In genomic region chr12:94615284-94616216, GRCh38 we compare ENCODE assay signal across 8 cellular contexts. TPM values are rescaled to one million over a fixed set of nuclear protein-coding genes. Genes with fewer than 3 reads are reported as not detected.
A peak's percentile ranks its signal among the peaks of the same experiment; 100 is the strongest.
DNase-seq lines count a peak whose midpoint lies in the region; ATAC-seq, FAIRE-seq and TF ChIP-seq lines count a peak whose summit lies in the region.

No MANE protein-coding gene starts in this region.

- no peaks in the 10 kb centered on the region for H3K79me2 ChIP-seq in astrocyte (ENCODE audit: insufficient read depth, low read length)

- no peak for TF ChIP-seq CTCF in astrocyte (IDR thresholded peaks at IDR 0.05; ENCODE audit: insufficient read depth, low read depth, low read length)
- no peak for TF ChIP-seq CTCF in gastrocnemius medialis (IDR thresholded peaks at IDR 0.05 in 4 of 5, conservative IDR thresholded peaks at IDR 0.05 in 1 of 5)

- H4K20me1 ChIP-seq in astrocyte (ENCODE audit: insufficient read depth, low read length) = no peaks in the 10 kb centered on the region

- H3K27me3 ChIP-seq in astrocyte (ENCODE audit: insufficient read depth, low read length) = no peaks in the 10 kb centered on the region
- no peaks in the 10 kb centered on the region for H3K27me3 ChIP-seq in right cardiac atrium (ENCODE audit: control insufficient read depth, insufficient read depth)
- no peaks in the 10 kb centered on the region for H3K27me3 ChIP-seq in gastrocnemius medialis

- no peaks in the 10 kb centered on the region for H3K36me3 ChIP-seq in astrocyte (ENCODE audit: insufficient read depth, low read length)
- no peaks in the 10 kb centered on the region for H3K36me3 ChIP-seq in gastrocnemius medialis

- CTCF ChIA-PET in HEK293T (lab: Yijun Ruan, JAX) = interaction anchor here (0.7 kb wide), 1 partner anchor 800 kb away, joined by 4 read pairs; no protein-coding TSS in a partner anchor

- peak; percentile 19 for DNase-seq in HEK293T (ENCODE audit: extremely low spot score)
- DNase-seq in astrocyte (ENCODE audit: low read depth) = peak; percentile 48
- DNase-seq in right cardiac atrium = peak; percentile 52 to 76 (median 66)
- DNase-seq in gastrocnemius medialis = peak; percentile 61 to 85
- DNase-seq in NCI-H187 (lab: John Stamatoyannopoulos, UW) = no peak
- no peak for DNase-seq in NCI-H82 treated with DMSO at 0.1 percent for 48 hours (lab: John Stamatoyannopoulos, UW; ENCODE audit: unreplicated experiment)
- no peak for DNase-seq in activated CD8-positive, alpha-beta memory T cell treated with anti-CD3 and anti-CD28 coated beads, Interleukin-2, amount 50 U/mL, for 48 hours
- no peak for DNase-seq in NCI-H2171 (lab: John Stamatoyannopoulos, UW)

- FAIRE-seq in astrocyte (lab: Jason Lieb, UNC) = no peak

- H3K27ac Mint-ChIP-seq in astrocyte (ENCODE audit: unreplicated experiment) = no peak overlapping the region

- H3K4me3 Mint-ChIP-seq in astrocyte (ENCODE audit: unreplicated experiment) = peak overlapping the region; percentile 16

- H3K4me2 ChIP-seq in astrocyte (ENCODE audit: low read length) = peak overlapping the region; percentile 73

- H3K4me1 Mint-ChIP-seq in astrocyte (ENCODE audit: low read depth, unreplicated experiment) = no peaks in the 10 kb centered on the region

- POLR2A ChIA-PET in HEK293T (lab: Yijun Ruan, JAX) = interaction anchor here (0.7 kb wide), 1 partner anchor 87 kb away, joined by 3 read pairs; no protein-coding TSS in a partner anchor

- no peak overlapping the region for H3K27ac ChIP-seq in astrocyte (ENCODE audit: low read depth, low read length)
- H3K27ac ChIP-seq in right cardiac atrium (ENCODE audit: low read length) = peak overlapping the region; percentile 69
- H3K27ac ChIP-seq in gastrocnemius medialis = peak overlapping the region; percentile 83 to 88 (median 86)

- no peaks in the 10 kb centered on the region for H3K9me3 Mint-ChIP-seq in astrocyte (ENCODE audit: unreplicated experiment)

- H3K4me1 ChIP-seq in astrocyte (ENCODE audit: insufficient read depth, low read length) (peaks cover 38% of the 10 kb centered on the region), right cardiac atrium (ENCODE audit: control insufficient read depth, insufficient read depth, low read length) (peaks cover 21% of the 10 kb centered on the region), gastrocnemius medialis (peaks cover 63 to 68% of the 10 kb centered on the region in 2 donors)

- peak; percentile 82 to 96 for ATAC-seq in right cardiac atrium
- ATAC-seq in gastrocnemius medialis = peak; percentile 53 to 76

- peak overlapping the region; percentile 38 for H3K9ac ChIP-seq in astrocyte (ENCODE audit: low read length)

- intact Hi-C loops in right cardiac atrium (cut with DNase I) = no loop called here
- intact Hi-C loops in gastrocnemius medialis (cut with DNase I; ENCODE audit: low total_unique reads) = loop anchor here (1.0 to 2.0 kb wide), 2 partner anchors 17 to 29 kb away; no protein-coding TSS in a partner anchor

- WGBS in right cardiac atrium = 24% methylated on average over 14 of the region's 14 CpGs

- in situ Hi-C loops in gastrocnemius medialis (cut with MboI; ENCODE audit: low sequenced_read_pairs in 4 of 4) = no loop called here

- H3K36me3 Mint-ChIP-seq in astrocyte (ENCODE audit: low read depth, unreplicated experiment) = no peaks in the 10 kb centered on the region

- H3K27me3 Mint-ChIP-seq in astrocyte (ENCODE audit: low read depth, unreplicated experiment) = no peaks in the 10 kb centered on the region

- H2AFZ ChIP-seq in astrocyte (ENCODE audit: low read depth, low read length) = peak overlapping the region; percentile 43

- no peaks in the 10 kb centered on the region for H3K9me3 ChIP-seq in astrocyte (ENCODE audit: insufficient read depth, low read depth, low read length)
- no peaks in the 10 kb centered on the region for H3K9me3 ChIP-seq in right cardiac atrium (ENCODE audit: control insufficient read depth, low read length)
- no peaks in the 10 kb centered on the region for H3K9me3 ChIP-seq in gastrocnemius medialis

- H3K4me3 ChIP-seq in astrocyte (ENCODE audit: insufficient read depth, low read depth, low read length) (peak overlapping the region; percentile 19), right cardiac atrium (ENCODE audit: low read length) (peak overlapping the region; percentile 25), gastrocnemius medialis (peak overlapping the region; percentile 14 to 49 (median 33))

- no peak for TF ChIP-seq POLR2A in gastrocnemius medialis (IDR thresholded peaks at IDR 0.05)

TF ChIP-seq in HEK293T, 16 proteins besides CTCF, POLR2A, EP300 and RAD21:
- TF ChIP-seq ZNF384 (IDR thresholded peaks at IDR 0.05) (no peak), NFRKB (IDR thresholded peaks at IDR 0.05) (no peak), PKNOX1 (IDR thresholded peaks at IDR 0.05) (peak; percentile 74), FOXM1 (IDR thresholded peaks at IDR 0.05; ENCODE audit: borderline replicate concordance) (no peak)

RNA-seq across cellular contexts. Expression of gene TMCC3, which starts 34.8 kb away (rescaled TPM):
- total RNA-seq in astrocyte (2.8 and 3.5 TPM in 2 replicates), right cardiac atrium (1 to 10 TPM; 2.8 to 6.7 (median 4.2) TPM), gastrocnemius medialis (10 to 100 TPM; 17.2 to 51.6 (median 39.5) TPM)
- polyA plus RNA-seq in right cardiac atrium = 1.7 TPM

Comparison
In these comparisons a context has a peak if more than half of its experiments do, and no peak if none do; other contexts are left out.
1. DNase-seq: peak in HEK293T (single experiment), astrocyte (single experiment), right cardiac atrium (3 of 3) and gastrocnemius medialis (2 of 2); none in NCI-H187 (0 of 2), NCI-H82 treated with DMSO at 0.1 percent for 48 hours (single experiment), activated CD8-positive, alpha-beta memory T cell treated with anti-CD3 and anti-CD28 coated beads, Interleukin-2, amount 50 U/mL, for 48 hours (single experiment) and NCI-H2171 (single experiment).
2. Peak in every context shown above with its lines, with median percentiles within 50 percentile points of each other: H3K4me3 ChIP-seq.